Comparison of ENCODE assay signal across 20 cellular contexts in genomic region chr16:51114369-51114768, GRCh38. TPM values are rescaled to one million over a fixed set of nuclear protein-coding genes. Genes with fewer than 3 reads are reported as not detected.
A peak's percentile ranks its signal among the peaks of the same experiment; 100 is the strongest.
DNase-seq lines count a peak whose midpoint lies in the region; ATAC-seq and TF ChIP-seq lines count a peak whose summit lies in the region.
"Had no signal": no experiment of that assay in that cellular context is flagged by ENCODE, and none has a peak within 500 bp of the region (broad histone marks: within the 10 kb centered on the region; RNA-seq: fewer than 3 reads in every experiment).

No MANE protein-coding gene starts in this region.

- H3K4me1 Mint-ChIP-seq in H9 (peaks cover 42 to 50% of the 10 kb centered on the region in 2 experiments), endodermal cell (peaks cover 14% of the 10 kb centered on the region), T-cell (no peaks in the 10 kb centered on the region)
- H3K4me1 Mint-ChIP-seq: IgD-negative memory B cell had no signal

- no peak overlapping the region for H2BK5ac ChIP-seq in H9 (ENCODE audit: insufficient read length, low read length)

- H2AFZ ChIP-seq in H9 (ENCODE audit: low read length), result no peak overlapping the region

- H3T11ph ChIP-seq in H9 (ENCODE audit: low read length), result no peak overlapping the region

- H3K4me1 ChIP-seq in H9 (ENCODE audit: insufficient read depth, low read length) (no peaks in the 10 kb centered on the region; the same call in 1 of the 2 replicates), endodermal cell (ENCODE audit: control insufficient read depth, insufficient read depth, low read length) (no peaks in the 10 kb centered on the region)
- H3K4me1 ChIP-seq: BE2C had no signal

- no peak for ATAC-seq in left cardiac atrium
- ATAC-seq in T-cell (replicated peaks in 1 of 4), result no peak
- no peak for ATAC-seq in HG03039 (IDR thresholded peaks at IDR 0.05; ENCODE audit: unreplicated experiment)
- ATAC-seq: HCT116, Right ventricle myocardium inferior had no signal

- H4K5ac ChIP-seq in H9 (ENCODE audit: insufficient read length, low read depth, low read length), result no peak overlapping the region

- H2AK5ac ChIP-seq in H9 (ENCODE audit: insufficient read length, low read length), result no peak overlapping the region

- TF ChIP-seq CTCF in H9 (conservative IDR thresholded peaks at IDR 0.05) (no peak), endodermal cell (conservative IDR thresholded peaks at IDR 0.05) (no peak)

- no CpG with 5 or more reads among the region's 10 CpGs for WGBS in H9 (ENCODE audit: extremely low coverage, insufficient read length, low lambda C conversion rate)
- WGBS in endodermal cell (ENCODE audit: insufficient coverage in 1 of 2, insufficient read length in 1 of 2), 2 experiments, result 69 to 70% methylated on average over 7 to 10 of the region's 10 CpGs

- no peak overlapping the region for H2BK120ac ChIP-seq in H9 (ENCODE audit: low read depth, low read length, poor library complexity, severe bottlenecking)

- H3K4me3 Mint-ChIP-seq in H9, result peak overlapping the region in 1 of 2 experiments; percentile 72; a peak in 3 of 5 replicates
- H3K4me3 Mint-ChIP-seq in endodermal cell, result peak overlapping the region; percentile 39
- no peak overlapping the region for H3K4me3 Mint-ChIP-seq in T-cell

- no peak overlapping the region for H3K14ac ChIP-seq in H9 (ENCODE audit: insufficient read depth, low read length)

- CTCF ChIA-PET in T-cell (lab: Charles Lee), result no interaction called here

- H3K23ac ChIP-seq in H9 (ENCODE audit: insufficient read length, low read depth, low read length), result no peak overlapping the region

- H3K27ac ChIP-seq in H9 (ENCODE audit: insufficient read length, low read depth, low read length) (no peak overlapping the region), endodermal cell (ENCODE audit: low read depth, low read length) (no peak overlapping the region)
- H3K27ac ChIP-seq: SJSA1 had no signal

- H3K79me2 ChIP-seq in H9 (ENCODE audit: insufficient read depth, low read length), result no peaks in the 10 kb centered on the region

- peaks cover 4% of the 10 kb centered on the region for H3K23me2 ChIP-seq in H9 (ENCODE audit: insufficient read length, low read depth, low read length, poor library complexity, severe bottlenecking)

- H3K4me3 ChIP-seq in endodermal cell (ENCODE audit: low read length), result no peak overlapping the region
- H3K4me3 ChIP-seq: SJSA1 had no signal

- H4K8ac ChIP-seq in H9 (replicated peaks; ENCODE audit: insufficient read length, low read depth, low read length), result no peak overlapping the region

- H3K27me3 ChIP-seq in H9 (ENCODE audit: insufficient read depth, low read length) (peaks cover 5% of the 10 kb centered on the region; the same call in 1 of the 2 replicates), endodermal cell (ENCODE audit: control insufficient read depth, insufficient read depth, low read length, poor library complexity, severe bottlenecking) (peaks cover 47% of the 10 kb centered on the region)
- H3K27me3 ChIP-seq: SJSA1 had no signal

- no peak overlapping the region for H3K18ac ChIP-seq in H9 (ENCODE audit: insufficient read length, low read depth, low read length)

- H3K9me3 Mint-ChIP-seq in H9 (peaks cover under 1% of the 10 kb centered on the region in 2 experiments; a peak in 3 of 5 replicates), endodermal cell (peaks cover 3% of the 10 kb centered on the region), T-cell (peaks cover 0 to 5% (median 3%) of the 10 kb centered on the region in 3 donors)

- no peaks in the 10 kb centered on the region for H3K36me3 ChIP-seq in endodermal cell (ENCODE audit: control insufficient read depth, insufficient read depth, low read length)
- H3K36me3 ChIP-seq: BE2C, SJSA1 had no signal

- H3K36me3 Mint-ChIP-seq in H9 (ENCODE audit: insufficient read depth in 1 of 3, low read depth in 3 of 3), result peaks cover 0 to under 1% (median under 1%) of the 10 kb centered on the region in 3 experiments; a peak in 2 of 7 replicates
- no peaks in the 10 kb centered on the region for H3K36me3 Mint-ChIP-seq in endodermal cell (ENCODE audit: low read depth)
- H3K36me3 Mint-ChIP-seq in T-cell, result no peaks in the 10 kb centered on the region
- H3K36me3 Mint-ChIP-seq: IgD-negative memory B cell had no signal

- H3K4ac ChIP-seq in H9 (ENCODE audit: low read depth, low read length), result no peak overlapping the region

- no peak overlapping the region for H3K9ac ChIP-seq in H9 (ENCODE audit: extremely low read depth, insufficient read length, low read length)
- H3K9ac ChIP-seq in endodermal cell (ENCODE audit: extremely low read depth, low read length, poor library complexity, severe bottlenecking), result no peak overlapping the region

- peaks cover 44% of the 10 kb centered on the region for H3K27me3 Mint-ChIP-seq in H9 (ENCODE audit: low read depth)
- H3K27me3 Mint-ChIP-seq in endodermal cell (ENCODE audit: insufficient read depth), result peaks cover 41% of the 10 kb centered on the region
- peaks cover 38 to 55% of the 10 kb centered on the region in 2 donors for H3K27me3 Mint-ChIP-seq in T-cell

- H3K27ac Mint-ChIP-seq in H9 (no peak overlapping the region), endodermal cell (no peak overlapping the region), T-cell (no peak overlapping the region)
- H3K27ac Mint-ChIP-seq: IgD-negative memory B cell had no signal

- DNase-seq in H9 (peak; percentile 47), endodermal cell (no peak), islet precursor cell (peak; percentile 50), retina (peak; percentile 80), left cardiac atrium (no peak), T-cell (no peak)
- DNase-seq: BE2C, DMS53, GF-D8, NCI-H1105 treated with DMSO at 0.1 percent for 48 hours, NCI-H2081, NCI-H2171, NCI-H524 treated with DMSO at 0.1 percent for 48 hours, NCI-H82, OCI-M1 had no signal

- no peak overlapping the region for H3K4me2 ChIP-seq in H9 (ENCODE audit: insufficient read depth, insufficient read length, low read length)

- intact Hi-C loops in left cardiac atrium (cut with DNase I), result no loop called here

- H3K56ac ChIP-seq in H9 (ENCODE audit: insufficient read length, low read depth, low read length), result no peak overlapping the region

- H3K79me1 ChIP-seq in H9 (ENCODE audit: insufficient read depth, low read depth, low read length, poor library complexity, severe bottlenecking), result no peaks in the 10 kb centered on the region

- no peak overlapping the region for H2BK20ac ChIP-seq in H9 (ENCODE audit: low read depth, low read length, poor library complexity, severe bottlenecking)

- POLR2A ChIA-PET in T-cell (lab: Charles Lee), result interaction anchor here in 1 of 2 donors (0.6 kb wide), 1 partner anchor 99 kb away, joined by 3 read pairs; no protein-coding TSS in a partner anchor

- H4K20me1 ChIP-seq in H9 (ENCODE audit: control insufficient read depth, insufficient read depth, insufficient read length), result no peaks in the 10 kb centered on the region

- no peak overlapping the region for H4K91ac ChIP-seq in H9 (ENCODE audit: insufficient read length, low read depth, low read length)

- H3K9me3 ChIP-seq in H9 (ENCODE audit: control insufficient read depth, low read depth, low read length) (no peaks in the 10 kb centered on the region), endodermal cell (ENCODE audit: control insufficient read depth, low read length) (peaks cover under 1% of the 10 kb centered on the region)
- H3K9me3 ChIP-seq: BE2C, SJSA1 had no signal

- no peak overlapping the region for H2BK12ac ChIP-seq in H9 (ENCODE audit: insufficient read length, low read depth, low read length)

- no peak overlapping the region for H2BK15ac ChIP-seq in H9 (ENCODE audit: low read depth, low read length)

RNA-seq across cellular contexts. Expression of gene SALL1, which starts 36.7 kb away (rescaled TPM):
- 87.6 and 101 TPM in 2 replicates for total RNA-seq in H9 (2021)
- total RNA-seq in endodermal cell, result 100 to 1,000 TPM; 122 to 172 TPM
- polyA plus RNA-seq in endodermal cell (2013, experiment 1 of 2), result 49.8 TPM
- 45.5 TPM for polyA plus RNA-seq in endodermal cell (2013, experiment 2 of 2)
- total RNA-seq in left cardiac atrium, result 1 to 10 TPM in 1 of 2 donors, under 1 TPM in 1; 0.29 to 4.6 TPM
- under 1 TPM in 1 of 5 donors, not detected in 4; 0.09 TPM for total RNA-seq in T-cell
- polyA plus RNA-seq: IgD-negative memory B cell had no signal

Comparison
In these comparisons a context has a peak if more than half of its experiments do, and no peak if none do; other contexts are left out.
1. DNase-seq: peak in H9 (single experiment), islet precursor cell (single experiment) and retina (single experiment); none in endodermal cell (single experiment), left cardiac atrium (single experiment) and T-cell (0 of 34).
2. RNA of gene SALL1, which starts 36.7 kb away (total RNA-seq): 122 to 172 TPM in endodermal cell and 87.6 to 101 TPM in H9; 0.29 to 4.6 TPM in left cardiac atrium and 0.09 TPM in T-cell; every median in the first group is over 10 times any median in the second.